Comparison of ENCODE assay signal across 1 cellular context in genomic region chr5:173329370-173330150, GRCh38.
TF ChIP-seq lines count a peak whose summit lies in the region.

No MANE protein-coding gene starts in this region.

TF ChIP-seq in HepG2, 621 proteins besides CTCF, POLR2A, EP300 and RAD21 (continued from another document and continues in another):
- TF ChIP-seq, protein P1, sequence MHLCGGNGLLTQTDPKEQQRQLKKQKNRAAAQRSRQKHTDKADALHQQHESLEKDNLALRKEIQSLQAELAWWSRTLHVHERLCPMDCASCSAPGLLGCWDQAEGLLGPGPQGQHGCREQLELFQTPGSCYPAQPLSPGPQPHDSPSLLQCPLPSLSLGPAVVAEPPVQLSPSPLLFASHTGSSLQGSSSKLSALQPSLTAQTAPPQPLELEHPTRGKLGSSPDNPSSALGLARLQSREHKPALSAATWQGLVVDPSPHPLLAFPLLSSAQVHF (CRISPR knock-in tag; IDR thresholded peaks at IDR 0.05): peak; percentile 63; the same call in 1 of the 2 replicates
- TF ChIP-seq SETDB1 (CRISPR knock-in tag; IDR thresholded peaks at IDR 0.05; ENCODE audit: borderline replicate concordance) (no peak), TARDBP (CRISPR knock-in tag; IDR thresholded peaks at IDR 0.05) (0 out of 2 replicates have a peak, but pooled peaks have one; percentile 28), MIXL1 (CRISPR knock-in tag; IDR thresholded peaks at IDR 0.05) (no peak), TAF15 (IDR thresholded peaks at IDR 0.05; ENCODE audit: low read depth, low read length, poor library complexity, severe bottlenecking) (no peak), CBX2 (IDR thresholded peaks at IDR 0.05; ENCODE audit: low read depth, low read length) (no peak), CBX2 (CRISPR knock-in tag; IDR thresholded peaks at IDR 0.05; ENCODE audit: low read depth) (no peak), AHR (CRISPR knock-in tag; IDR thresholded peaks at IDR 0.05) (no peak), ZSCAN25 (CRISPR knock-in tag; IDR thresholded peaks at IDR 0.05) (peak; percentile 61; the same call in 1 of the 2 replicates), POLR2AphosphoS5 (IDR thresholded peaks at IDR 0.05; ENCODE audit: low read depth, low read length) (peak; percentile 50; the same call in 1 of the 2 replicates), MXI1 (IDR thresholded peaks at IDR 0.05; ENCODE audit: borderline replicate concordance, low read depth, low read length) (peak; percentile 83; the same call in 2 of the 3 replicates), CBX5 (CRISPR knock-in tag; IDR thresholded peaks at IDR 0.05; ENCODE audit: borderline replicate concordance) (peak; percentile 29; the same call in 1 of the 2 replicates), ZNF10 (CRISPR knock-in tag; IDR thresholded peaks at IDR 0.05; ENCODE audit: borderline replicate concordance, low read depth) (no peak), ZNF317 (CRISPR knock-in tag; IDR thresholded peaks at IDR 0.05) (no peak; the same call in 1 of the 2 replicates), STAG1 (CRISPR knock-in tag; IDR thresholded peaks at IDR 0.05) (peak; percentile 14; the same call in 1 of the 2 replicates), HNF1B (CRISPR knock-in tag; IDR thresholded peaks at IDR 0.05) (peak; percentile 70; the same call in 1 of the 2 replicates), ZNF510 (CRISPR knock-in tag; IDR thresholded peaks at IDR 0.05; ENCODE audit: low read depth) (no peak), KLF12 (CRISPR knock-in tag; IDR thresholded peaks at IDR 0.05; ENCODE audit: borderline replicate concordance) (no peak; the same call in 1 of the 2 replicates), TOPORS (CRISPR knock-in tag; IDR thresholded peaks at IDR 0.05) (no peak), HIVEP1 (CRISPR knock-in tag; IDR thresholded peaks at IDR 0.05) (peak; percentile 86; the same call in 1 of the 2 replicates), ZBED4 (CRISPR knock-in tag; IDR thresholded peaks at IDR 0.05; ENCODE audit: borderline replicate concordance) (no peak), ZNF614 (CRISPR knock-in tag; IDR thresholded peaks at IDR 0.05; ENCODE audit: borderline replicate concordance) (no peak; the same call in 1 of the 2 replicates), HNF4A (CRISPR knock-in tag; IDR thresholded peaks at IDR 0.05) (peak; percentile 36; the same call in 1 of the 2 replicates), ZNF468 (CRISPR knock-in tag; IDR thresholded peaks at IDR 0.05) (no peak), ZBTB2 (CRISPR knock-in tag; IDR thresholded peaks at IDR 0.05; ENCODE audit: low read depth) (peak; percentile 67; the same call in 1 of the 2 replicates), ATRX (CRISPR knock-in tag; IDR thresholded peaks at IDR 0.05; ENCODE audit: borderline replicate concordance) (no peak), SP1 (IDR thresholded peaks at IDR 0.05) (no peak), SP1 (CRISPR knock-in tag; IDR thresholded peaks at IDR 0.05) (no peak), SRSF4 (IDR thresholded peaks at IDR 0.05; ENCODE audit: low read depth, low read length, poor library complexity, severe bottlenecking) (no peak), ZNF33B (CRISPR knock-in tag; IDR thresholded peaks at IDR 0.05) (0 out of 2 replicates have a peak, but pooled peaks have one; percentile 52), ZBTB1 (CRISPR knock-in tag; IDR thresholded peaks at IDR 0.05; ENCODE audit: borderline replicate concordance) (no peak), HDAC6 (IDR thresholded peaks at IDR 0.05; ENCODE audit: low read depth, low read length) (no peak), TOE1 (CRISPR knock-in tag; IDR thresholded peaks at IDR 0.05) (no peak), ZNF282 (IDR thresholded peaks at IDR 0.05; ENCODE audit: partially characterized antibody) (no peak), CHD2 (IDR thresholded peaks at IDR 0.05; ENCODE audit: low read depth, low read length) (no peak; the same call in 1 of the 2 replicates), ZNF563 (CRISPR knock-in tag; IDR thresholded peaks at IDR 0.05) (peak; percentile 79), HCFC1 (IDR thresholded peaks at IDR 0.05; ENCODE audit: low read depth, low read length) (no peak), ZC3H13 (CRISPR knock-in tag; IDR thresholded peaks at IDR 0.05) (peak; percentile 61), RFXANK (CRISPR knock-in tag; IDR thresholded peaks at IDR 0.05) (no peak), NONO (IDR thresholded peaks at IDR 0.05) (no peak), NONO (CRISPR knock-in tag; conservative IDR thresholded peaks at IDR 0.05) (0 out of 2 replicates have a peak, but pooled peaks have one; percentile 67), ZNF484 (CRISPR knock-in tag; IDR thresholded peaks at IDR 0.05; ENCODE audit: borderline replicate concordance, low read depth) (no peak), DR1 (CRISPR knock-in tag; IDR thresholded peaks at IDR 0.05) (no peak), CCAR2 (optimal IDR thresholded peaks at IDR 0.05; ENCODE audit: low read depth, low read length) (no peak), ZNF362 (CRISPR knock-in tag; IDR thresholded peaks at IDR 0.05; ENCODE audit: borderline replicate concordance) (no peak), ZNF501 (CRISPR knock-in tag; IDR thresholded peaks at IDR 0.05) (peak; percentile 22; the same call in 1 of the 2 replicates), SOX13 (IDR thresholded peaks at IDR 0.05) (no peak), SOX13 (CRISPR knock-in tag; conservative IDR thresholded peaks at IDR 0.05 in 1 of 2, IDR thresholded peaks at IDR 0.05 in 1 of 2) (peak in 1 of 2 experiments; percentile 13; a peak in 1 of 4 replicates), KLF13 (CRISPR knock-in tag; IDR thresholded peaks at IDR 0.05) (no peak), MAZ (IDR thresholded peaks at IDR 0.05; ENCODE audit: borderline replicate concordance, low read depth, low read length) (peak; percentile 82; the same call in 1 of the 2 replicates), MAZ (CRISPR knock-in tag; IDR thresholded peaks at IDR 0.05; ENCODE audit: low read depth) (peak; percentile 92), ZNF660 (CRISPR knock-in tag; IDR thresholded peaks at IDR 0.05; ENCODE audit: borderline replicate concordance, low read depth) (no peak), ZNF878 (CRISPR knock-in tag; IDR thresholded peaks at IDR 0.05) (0 out of 2 replicates have a peak, but pooled peaks have one; percentile 44)
- TF ChIP-seq, protein P2, sequence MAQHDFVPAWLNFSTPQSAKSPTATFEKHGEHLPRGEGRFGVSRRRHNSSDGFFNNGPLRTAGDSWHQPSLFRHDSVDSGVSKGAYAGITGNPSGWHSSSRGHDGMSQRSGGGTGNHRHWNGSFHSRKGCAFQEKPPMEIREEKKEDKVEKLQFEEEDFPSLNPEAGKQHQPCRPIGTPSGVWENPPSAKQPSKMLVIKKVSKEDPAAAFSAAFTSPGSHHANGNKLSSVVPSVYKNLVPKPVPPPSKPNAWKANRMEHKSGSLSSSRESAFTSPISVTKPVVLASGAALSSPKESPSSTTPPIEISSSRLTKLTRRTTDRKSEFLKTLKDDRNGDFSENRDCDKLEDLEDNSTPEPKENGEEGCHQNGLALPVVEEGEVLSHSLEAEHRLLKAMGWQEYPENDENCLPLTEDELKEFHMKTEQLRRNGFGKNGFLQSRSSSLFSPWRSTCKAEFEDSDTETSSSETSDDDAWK (CRISPR knock-in tag; IDR thresholded peaks at IDR 0.05): no peak
- TF ChIP-seq, protein P3, sequence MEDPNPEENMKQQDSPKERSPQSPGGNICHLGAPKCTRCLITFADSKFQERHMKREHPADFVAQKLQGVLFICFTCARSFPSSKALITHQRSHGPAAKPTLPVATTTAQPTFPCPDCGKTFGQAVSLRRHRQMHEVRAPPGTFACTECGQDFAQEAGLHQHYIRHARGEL (CRISPR knock-in tag; IDR thresholded peaks at IDR 0.05): no peak
- TF ChIP-seq, protein P4, sequence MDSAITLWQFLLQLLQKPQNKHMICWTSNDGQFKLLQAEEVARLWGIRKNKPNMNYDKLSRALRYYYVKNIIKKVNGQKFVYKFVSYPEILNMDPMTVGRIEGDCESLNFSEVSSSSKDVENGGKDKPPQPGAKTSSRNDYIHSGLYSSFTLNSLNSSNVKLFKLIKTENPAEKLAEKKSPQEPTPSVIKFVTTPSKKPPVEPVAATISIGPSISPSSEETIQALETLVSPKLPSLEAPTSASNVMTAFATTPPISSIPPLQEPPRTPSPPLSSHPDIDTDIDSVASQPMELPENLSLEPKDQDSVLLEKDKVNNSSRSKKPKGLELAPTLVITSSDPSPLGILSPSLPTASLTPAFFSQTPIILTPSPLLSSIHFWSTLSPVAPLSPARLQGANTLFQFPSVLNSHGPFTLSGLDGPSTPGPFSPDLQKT (CRISPR knock-in tag; IDR thresholded peaks at IDR 0.05; ENCODE audit: borderline replicate concordance): no peak
- TF ChIP-seq, protein P5, sequence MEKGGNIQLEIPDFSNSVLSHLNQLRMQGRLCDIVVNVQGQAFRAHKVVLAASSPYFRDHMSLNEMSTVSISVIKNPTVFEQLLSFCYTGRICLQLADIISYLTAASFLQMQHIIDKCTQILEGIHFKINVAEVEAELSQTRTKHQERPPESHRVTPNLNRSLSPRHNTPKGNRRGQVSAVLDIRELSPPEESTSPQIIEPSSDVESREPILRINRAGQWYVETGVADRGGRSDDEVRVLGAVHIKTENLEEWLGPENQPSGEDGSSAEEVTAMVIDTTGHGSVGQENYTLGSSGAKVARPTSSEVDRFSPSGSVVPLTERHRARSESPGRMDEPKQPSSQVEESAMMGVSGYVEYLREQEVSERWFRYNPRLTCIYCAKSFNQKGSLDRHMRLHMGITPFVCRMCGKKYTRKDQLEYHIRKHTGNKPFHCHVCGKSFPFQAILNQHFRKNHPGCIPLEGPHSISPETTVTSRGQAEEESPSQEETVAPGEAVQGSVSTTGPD (CRISPR knock-in tag; IDR thresholded peaks at IDR 0.05): peak; percentile 33; the same call in 1 of the 2 replicates
- TF ChIP-seq, protein P6, sequence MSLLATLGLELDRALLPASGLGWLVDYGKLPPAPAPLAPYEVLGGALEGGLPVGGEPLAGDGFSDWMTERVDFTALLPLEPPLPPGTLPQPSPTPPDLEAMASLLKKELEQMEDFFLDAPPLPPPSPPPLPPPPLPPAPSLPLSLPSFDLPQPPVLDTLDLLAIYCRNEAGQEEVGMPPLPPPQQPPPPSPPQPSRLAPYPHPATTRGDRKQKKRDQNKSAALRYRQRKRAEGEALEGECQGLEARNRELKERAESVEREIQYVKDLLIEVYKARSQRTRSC (CRISPR knock-in tag; IDR thresholded peaks at IDR 0.05; ENCODE audit: low read depth): no peak
